Comparison of ENCODE assay signal across 24 cellular contexts in the genomic region with DNA sequence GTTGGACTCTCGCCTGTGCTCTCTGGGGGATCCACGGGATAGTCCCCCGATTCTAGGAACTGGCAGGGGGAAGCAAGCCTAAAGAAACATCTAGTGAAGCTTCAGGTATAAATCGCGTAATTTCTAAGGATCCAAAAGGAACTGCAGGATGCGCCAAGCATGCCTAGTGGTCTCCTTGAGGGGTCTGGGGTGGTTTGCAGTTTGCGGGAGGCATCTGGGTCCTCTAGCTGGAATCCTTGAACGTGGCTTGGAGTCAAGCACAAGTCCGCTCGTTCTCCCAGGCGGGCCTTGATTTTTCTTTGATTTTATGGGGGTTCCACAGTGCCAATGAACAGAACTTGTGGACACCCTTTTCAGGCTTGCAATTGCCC.
"Had no signal": no experiment of that assay in that cellular context is flagged by ENCODE, and none has a peak within 500 bp of the region (broad histone marks: within the 10 kb centered on the region; RNA-seq: fewer than 3 reads in every experiment).

No MANE protein-coding gene starts in this region.

- H3K36me3 ChIP-seq: colonic mucosa, esophagus squamous epithelium, gastrocnemius medialis, gastroesophageal sphincter, heart left ventricle, heart right ventricle had no signal

- ATAC-seq: effector memory CD8-positive, alpha-beta T cell; esophagus mucosa; foreskin keratinocyte; gastrocnemius medialis; gastroesophageal sphincter; heart left ventricle; heart right ventricle had no signal

- H3K4me3 ChIP-seq: colonic mucosa, coronary artery, dorsolateral prefrontal cortex, esophagus squamous epithelium, gastrocnemius medialis, gastroesophageal sphincter, heart left ventricle, heart right ventricle had no signal

- H3K4me1 Mint-ChIP-seq: endodermal cell had no signal

- H3K27ac Mint-ChIP-seq: dendritic cell treated with granulocyte-macrophage colony-stimulating factor and Interleukin-4, amounts not matched to agents 40 ng/mL and 50 ng/mL, for 4 days; effector memory CD8-positive, alpha-beta T cell; endodermal cell had no signal

- H3K27me3 ChIP-seq: colonic mucosa, esophagus squamous epithelium, foreskin keratinocyte, gastrocnemius medialis, gastroesophageal sphincter, heart left ventricle, heart right ventricle had no signal

- DNase-seq: colonic mucosa; cortex of kidney; dermis blood vessel endothelial cell; dorsolateral prefrontal cortex; effector CD4-positive, alpha-beta T cell; effector CD8-positive, alpha-beta T cell; effector memory CD4-positive, alpha-beta T cell; effector memory CD8-positive, alpha-beta T cell; endodermal cell; erythroblast; esophagus squamous epithelium; foreskin fibroblast; foreskin keratinocyte; foreskin melanocyte; gastrocnemius medialis; glutamatergic neuron; head of caudate nucleus; heart left ventricle; heart right ventricle had no signal

- H3K4me1 ChIP-seq: colonic mucosa, esophagus squamous epithelium, foreskin keratinocyte, gastrocnemius medialis, gastroesophageal sphincter, heart left ventricle, heart right ventricle had no signal

- H3K27ac ChIP-seq: colonic mucosa, coronary artery, dorsolateral prefrontal cortex, epithelial cell of prostate, esophagus squamous epithelium, foreskin keratinocyte, gastrocnemius medialis, gastroesophageal sphincter, heart left ventricle, heart right ventricle had no signal

- H3K27me3 Mint-ChIP-seq: dendritic cell treated with granulocyte-macrophage colony-stimulating factor and Interleukin-4, amounts not matched to agents 40 ng/mL and 50 ng/mL, for 4 days; effector memory CD8-positive, alpha-beta T cell had no signal

- H3K4me3 Mint-ChIP-seq: dendritic cell treated with granulocyte-macrophage colony-stimulating factor and Interleukin-4, amounts not matched to agents 40 ng/mL and 50 ng/mL, for 4 days; effector memory CD8-positive, alpha-beta T cell; endodermal cell had no signal

- H3K9me3 ChIP-seq: colonic mucosa, gastrocnemius medialis had no signal
